Comparison of ENCODE assay signal across 23 cellular contexts in the genomic region with DNA sequence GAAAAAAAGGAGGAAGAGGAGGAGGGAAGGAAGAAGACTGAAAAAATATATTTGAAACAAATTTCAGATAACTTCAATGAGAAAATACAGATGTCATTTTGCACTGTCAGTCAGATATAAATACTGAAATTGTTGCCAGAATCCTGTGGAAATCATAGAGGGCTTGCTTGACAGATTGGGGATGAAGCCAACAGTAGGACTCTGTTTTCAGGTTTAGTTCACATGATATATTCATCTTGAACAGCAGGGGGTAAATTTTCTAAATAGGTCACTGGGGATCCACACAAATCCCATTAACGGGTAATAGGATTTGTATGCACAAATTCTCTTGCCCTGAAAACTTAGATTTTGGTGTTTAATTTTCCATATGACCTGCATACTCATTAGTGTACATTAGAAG.
DNase-seq lines count a peak whose midpoint lies in the region; TF ChIP-seq lines count a peak whose summit lies in the region.
"Had no signal": no experiment of that assay in that cellular context is flagged by ENCODE, and none has a peak within 500 bp of the region (broad histone marks: within the 10 kb centered on the region; RNA-seq: fewer than 3 reads in every experiment).

No MANE protein-coding gene starts in this region.

- H3K27ac ChIP-seq in fibroblast of lung (ENCODE audit: insufficient read depth, low read length) = no peak overlapping the region
- H3K27ac ChIP-seq: body of pancreas, psoas muscle, SJSA1, thyroid gland had no signal

- H3K36me3 ChIP-seq in fibroblast of lung (ENCODE audit: control insufficient read depth, insufficient read depth, low read length) = no peaks in the 10 kb centered on the region
- H3K36me3 ChIP-seq: SJSA1, thyroid gland had no signal

- no peaks in the 10 kb centered on the region for H3K36me3 Mint-ChIP-seq in activated T-cell treated with anti-CD3 and anti-CD28 coated beads, Interleukin-2, amount 50 U/mL, for 24 hours (ENCODE audit: low read depth)
- H3K36me3 Mint-ChIP-seq: naive B cell; stimulated activated effector memory CD8-positive, alpha-beta T cell treated with anti-CD3 and anti-CD28 coated beads, Interleukin-12 subunit alpha, Interleukin-12 subunit beta, amount 100 ng/mL, for 72 hours had no signal

- no peaks in the 10 kb centered on the region for H3K9me3 ChIP-seq in fibroblast of lung (ENCODE audit: control insufficient read depth, insufficient read depth, low read depth, low read length)
- H3K9me3 ChIP-seq: body of pancreas, psoas muscle, SJSA1, thyroid gland had no signal

- H3K9ac ChIP-seq in fibroblast of lung (ENCODE audit: insufficient read depth, low read length) = no peak overlapping the region

- H3K27me3 ChIP-seq in fibroblast of lung (ENCODE audit: control insufficient read depth, insufficient read depth, low read length) = no peaks in the 10 kb centered on the region
- H3K27me3 ChIP-seq: body of pancreas, SJSA1, thyroid gland had no signal

- no peaks in the 10 kb centered on the region for H3K79me2 ChIP-seq in fibroblast of lung (ENCODE audit: control insufficient read depth, insufficient read depth, low read length)

- H3K27ac Mint-ChIP-seq in activated T-cell treated with anti-CD3 and anti-CD28 coated beads, Interleukin-2, amount 50 U/mL, for 24 hours = no peak overlapping the region
- H3K27ac Mint-ChIP-seq: activated CD4-positive, alpha-beta T cell treated with anti-CD3 and anti-CD28 coated beads, Interleukin-2, amount 10 ng/mL, durations not matched to agents 7 days and 5 days; naive B cell; stimulated activated effector memory CD8-positive, alpha-beta T cell treated with anti-CD3 and anti-CD28 coated beads, Interleukin-12 subunit alpha, Interleukin-12 subunit beta, amount 100 ng/mL, for 72 hours had no signal

- DNase-seq in NCI-H1092 treated with DMSO at 0.1 percent for 48 hours (lab: John Stamatoyannopoulos, UW) (peak; percentile 13), NCI-H1092 (lab: John Stamatoyannopoulos, UW) (no peak), NCI-H82 (lab: John Stamatoyannopoulos, UW) (peak; percentile 87), fibroblast of lung (ENCODE audit: low read depth in 2 of 2) (peak in 1 of 2 donors; percentile 63), retinal pigment epithelial cell (ENCODE audit: low read depth) (peak; percentile 32), COR-L47 (lab: John Stamatoyannopoulos, UW) (no peak), inferior parietal cortex (ENCODE audit: extremely low spot score) (no peak)
- no peak for DNase-seq in activated T-cell treated with anti-CD3 and anti-CD28 coated beads, Interleukin-2, amount 50 U/mL, for 24 hours
- DNase-seq: 8988T; activated CD4-positive, alpha-beta T cell treated with anti-CD3 and anti-CD28 coated beads, Interleukin-2, amount 10 ng/mL, durations not matched to agents 7 days and 5 days; activated CD8-positive, alpha-beta memory T cell treated with anti-CD3 and anti-CD28 coated beads, Interleukin-2, amount 50 U/mL, for 48 hours; activated naive CD4-positive, alpha-beta T cell treated with anti-CD3 and anti-CD28 coated beads, Interleukin-2, amount 50 U/mL, for 16 hours; body of pancreas; C1 segment of cervical spinal cord; H7; KBM-7; naive B cell; psoas muscle; T1000; thyroid gland had no signal

- H3K4me3 ChIP-seq in fibroblast of lung (replicated peaks in 1 of 4; ENCODE audit: control extremely low read depth in 1 of 4, insufficient read depth in 1 of 4, low read depth in 3 of 4, low read length in 4 of 4) (no peak overlapping the region), retinal pigment epithelial cell (ENCODE audit: low read length) (no peak overlapping the region)
- H3K4me3 ChIP-seq: body of pancreas, lung, psoas muscle, SJSA1, thyroid gland had no signal

- TF ChIP-seq CTCF in fibroblast of lung (conservative IDR thresholded peaks at IDR 0.05 in 1 of 2, IDR thresholded peaks at IDR 0.05 in 1 of 2; ENCODE audit: low read depth in 1 of 2, low read length in 2 of 2) = no peak
- no peak for TF ChIP-seq CTCF in retinal pigment epithelial cell (conservative IDR thresholded peaks at IDR 0.05; ENCODE audit: low read depth, low read length)

- peaks cover 2% of the 10 kb centered on the region for H3K9me3 Mint-ChIP-seq in activated T-cell treated with anti-CD3 and anti-CD28 coated beads, Interleukin-2, amount 50 U/mL, for 24 hours

- no peaks in the 10 kb centered on the region for H3K27me3 Mint-ChIP-seq in activated T-cell treated with anti-CD3 and anti-CD28 coated beads, Interleukin-2, amount 50 U/mL, for 24 hours
- H3K27me3 Mint-ChIP-seq: activated CD4-positive, alpha-beta T cell treated with anti-CD3 and anti-CD28 coated beads, Interleukin-2, amount 10 ng/mL, durations not matched to agents 7 days and 5 days; naive B cell had no signal

- H2AFZ ChIP-seq in fibroblast of lung (ENCODE audit: low read length) = no peak overlapping the region

- H3K4me2 ChIP-seq in fibroblast of lung (ENCODE audit: extremely low read depth, insufficient read depth, low read length) = peak overlapping the region; percentile 41

- no peaks in the 10 kb centered on the region for H4K20me1 ChIP-seq in fibroblast of lung (ENCODE audit: control insufficient read depth, extremely low read depth, insufficient read depth, low read length)

- no peaks in the 10 kb centered on the region for H3K4me1 Mint-ChIP-seq in activated T-cell treated with anti-CD3 and anti-CD28 coated beads, Interleukin-2, amount 50 U/mL, for 24 hours (ENCODE audit: low read depth)
- H3K4me1 Mint-ChIP-seq: activated CD4-positive, alpha-beta T cell treated with anti-CD3 and anti-CD28 coated beads, Interleukin-2, amount 10 ng/mL, durations not matched to agents 7 days and 5 days; naive B cell; stimulated activated effector memory CD8-positive, alpha-beta T cell treated with anti-CD3 and anti-CD28 coated beads, Interleukin-12 subunit alpha, Interleukin-12 subunit beta, amount 100 ng/mL, for 72 hours had no signal

- no peaks in the 10 kb centered on the region for H3K4me1 ChIP-seq in fibroblast of lung (ENCODE audit: control insufficient read depth, extremely low read depth, insufficient read depth, low read length)
- H3K4me1 ChIP-seq: body of pancreas, psoas muscle, SJSA1, thyroid gland had no signal

- H3K4me3 Mint-ChIP-seq in activated T-cell treated with anti-CD3 and anti-CD28 coated beads, Interleukin-2, amount 50 U/mL, for 24 hours = no peak overlapping the region
- H3K4me3 Mint-ChIP-seq: activated CD4-positive, alpha-beta T cell treated with anti-CD3 and anti-CD28 coated beads, Interleukin-2, amount 10 ng/mL, durations not matched to agents 7 days and 5 days; naive B cell; stimulated activated effector memory CD8-positive, alpha-beta T cell treated with anti-CD3 and anti-CD28 coated beads, Interleukin-12 subunit alpha, Interleukin-12 subunit beta, amount 100 ng/mL, for 72 hours had no signal

Comparison
In these comparisons a context has a peak if more than half of its experiments do, and no peak if none do; other contexts are left out.
1. DNase-seq: peak in NCI-H1092 treated with DMSO at 0.1 percent for 48 hours (single experiment), NCI-H82 (single experiment) and retinal pigment epithelial cell (single experiment); none in NCI-H1092 (single experiment), COR-L47 (single experiment), activated T-cell treated with anti-CD3 and anti-CD28 coated beads, Interleukin-2, amount 50 U/mL, for 24 hours (single experiment) and inferior parietal cortex (single experiment).